In the genomic region with DNA sequence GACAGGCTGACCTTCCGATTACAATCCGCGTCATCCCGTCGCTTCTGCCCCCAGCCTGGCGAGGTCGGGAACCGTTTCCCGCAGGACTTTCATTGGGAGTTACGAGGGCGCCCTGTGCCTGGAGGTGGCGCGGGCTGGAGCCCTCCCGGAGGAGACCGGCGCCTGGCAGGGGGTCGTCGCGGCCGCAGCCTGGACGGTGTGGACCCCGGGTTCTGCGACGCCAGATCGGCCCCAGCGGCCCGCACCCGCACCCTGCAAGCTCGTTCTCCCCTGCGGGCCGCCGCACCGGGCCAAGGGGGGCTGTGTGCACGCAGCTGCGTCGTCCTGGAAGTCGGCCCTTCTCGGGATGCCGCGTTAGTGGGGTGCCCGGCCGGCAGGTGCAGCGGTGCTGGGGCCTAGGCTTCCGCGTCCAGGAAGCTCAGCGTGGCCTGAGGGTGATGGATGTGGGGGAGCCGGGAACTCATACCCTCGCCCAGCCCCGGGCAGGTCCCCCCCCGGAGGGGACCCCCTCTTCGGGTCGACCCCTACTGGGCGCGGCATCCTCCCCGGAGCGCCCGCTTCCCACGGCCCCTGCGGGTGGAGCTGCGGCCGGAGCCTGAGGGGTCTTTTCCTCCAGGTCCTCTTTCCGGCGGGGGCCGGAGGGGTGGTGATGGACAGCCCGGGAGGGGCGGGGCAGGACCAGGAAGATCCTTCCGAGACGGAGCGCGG, we compare ENCODE assay signal across 1 cellular context.
TF ChIP-seq lines count a peak whose summit lies in the region.

No MANE protein-coding gene starts in this region.

TF ChIP-seq in WTC11, 78 proteins besides CTCF, POLR2A, EP300 and RAD21 (continued from another document and continues in another):
- TF ChIP-seq CREM (CRISPR knock-in tag; IDR thresholded peaks at IDR 0.05): no peak
- TF ChIP-seq EMX1 (CRISPR knock-in tag; IDR thresholded peaks at IDR 0.05): no peak
- TF ChIP-seq TEAD4 (CRISPR knock-in tag; IDR thresholded peaks at IDR 0.05): no peak
- TF ChIP-seq, protein P1, sequence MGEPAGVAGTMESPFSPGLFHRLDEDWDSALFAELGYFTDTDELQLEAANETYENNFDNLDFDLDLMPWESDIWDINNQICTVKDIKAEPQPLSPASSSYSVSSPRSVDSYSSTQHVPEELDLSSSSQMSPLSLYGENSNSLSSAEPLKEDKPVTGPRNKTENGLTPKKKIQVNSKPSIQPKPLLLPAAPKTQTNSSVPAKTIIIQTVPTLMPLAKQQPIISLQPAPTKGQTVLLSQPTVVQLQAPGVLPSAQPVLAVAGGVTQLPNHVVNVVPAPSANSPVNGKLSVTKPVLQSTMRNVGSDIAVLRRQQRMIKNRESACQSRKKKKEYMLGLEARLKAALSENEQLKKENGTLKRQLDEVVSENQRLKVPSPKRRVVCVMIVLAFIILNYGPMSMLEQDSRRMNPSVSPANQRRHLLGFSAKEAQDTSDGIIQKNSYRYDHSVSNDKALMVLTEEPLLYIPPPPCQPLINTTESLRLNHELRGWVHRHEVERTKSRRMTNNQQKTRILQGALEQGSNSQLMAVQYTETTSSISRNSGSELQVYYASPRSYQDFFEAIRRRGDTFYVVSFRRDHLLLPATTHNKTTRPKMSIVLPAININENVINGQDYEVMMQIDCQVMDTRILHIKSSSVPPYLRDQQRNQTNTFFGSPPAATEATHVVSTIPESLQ (CRISPR knock-in tag; IDR thresholded peaks at IDR 0.05): no peak
- TF ChIP-seq NFATC4 (CRISPR knock-in tag; IDR thresholded peaks at IDR 0.05): no peak
- TF ChIP-seq ZNF416 (CRISPR knock-in tag; IDR thresholded peaks at IDR 0.05): no peak
- no peak for TF ChIP-seq ZNF121 (CRISPR knock-in tag; IDR thresholded peaks at IDR 0.05)
- TF ChIP-seq, protein P2, sequence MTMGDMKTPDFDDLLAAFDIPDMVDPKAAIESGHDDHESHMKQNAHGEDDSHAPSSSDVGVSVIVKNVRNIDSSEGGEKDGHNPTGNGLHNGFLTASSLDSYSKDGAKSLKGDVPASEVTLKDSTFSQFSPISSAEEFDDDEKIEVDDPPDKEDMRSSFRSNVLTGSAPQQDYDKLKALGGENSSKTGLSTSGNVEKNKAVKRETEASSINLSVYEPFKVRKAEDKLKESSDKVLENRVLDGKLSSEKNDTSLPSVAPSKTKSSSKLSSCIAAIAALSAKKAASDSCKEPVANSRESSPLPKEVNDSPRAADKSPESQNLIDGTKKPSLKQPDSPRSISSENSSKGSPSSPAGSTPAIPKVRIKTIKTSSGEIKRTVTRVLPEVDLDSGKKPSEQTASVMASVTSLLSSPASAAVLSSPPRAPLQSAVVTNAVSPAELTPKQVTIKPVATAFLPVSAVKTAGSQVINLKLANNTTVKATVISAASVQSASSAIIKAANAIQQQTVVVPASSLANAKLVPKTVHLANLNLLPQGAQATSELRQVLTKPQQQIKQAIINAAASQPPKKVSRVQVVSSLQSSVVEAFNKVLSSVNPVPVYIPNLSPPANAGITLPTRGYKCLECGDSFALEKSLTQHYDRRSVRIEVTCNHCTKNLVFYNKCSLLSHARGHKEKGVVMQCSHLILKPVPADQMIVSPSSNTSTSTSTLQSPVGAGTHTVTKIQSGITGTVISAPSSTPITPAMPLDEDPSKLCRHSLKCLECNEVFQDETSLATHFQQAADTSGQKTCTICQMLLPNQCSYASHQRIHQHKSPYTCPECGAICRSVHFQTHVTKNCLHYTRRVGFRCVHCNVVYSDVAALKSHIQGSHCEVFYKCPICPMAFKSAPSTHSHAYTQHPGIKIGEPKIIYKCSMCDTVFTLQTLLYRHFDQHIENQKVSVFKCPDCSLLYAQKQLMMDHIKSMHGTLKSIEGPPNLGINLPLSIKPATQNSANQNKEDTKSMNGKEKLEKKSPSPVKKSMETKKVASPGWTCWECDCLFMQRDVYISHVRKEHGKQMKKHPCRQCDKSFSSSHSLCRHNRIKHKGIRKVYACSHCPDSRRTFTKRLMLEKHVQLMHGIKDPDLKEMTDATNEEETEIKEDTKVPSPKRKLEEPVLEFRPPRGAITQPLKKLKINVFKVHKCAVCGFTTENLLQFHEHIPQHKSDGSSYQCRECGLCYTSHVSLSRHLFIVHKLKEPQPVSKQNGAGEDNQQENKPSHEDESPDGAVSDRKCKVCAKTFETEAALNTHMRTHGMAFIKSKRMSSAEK (CRISPR knock-in tag; IDR thresholded peaks at IDR 0.05; ENCODE audit: borderline replicate concordance): no peak
- TF ChIP-seq FOXJ3 (CRISPR knock-in tag; IDR thresholded peaks at IDR 0.05; ENCODE audit: borderline replicate concordance): no peak
- no peak for TF ChIP-seq CREB1 (CRISPR knock-in tag; IDR thresholded peaks at IDR 0.05)
- TF ChIP-seq KAT7 (CRISPR knock-in tag; IDR thresholded peaks at IDR 0.05; ENCODE audit: borderline replicate concordance): no peak
- TF ChIP-seq RORB (CRISPR knock-in tag; IDR thresholded peaks at IDR 0.05): no peak
- no peak for TF ChIP-seq RELA (CRISPR knock-in tag; IDR thresholded peaks at IDR 0.05; ENCODE audit: borderline replicate concordance)
- no peak for TF ChIP-seq ZBTB21 (CRISPR knock-in tag; IDR thresholded peaks at IDR 0.05; ENCODE audit: borderline replicate concordance)
- 0 out of 2 replicates have a peak, but pooled peaks have one; percentile 31 for TF ChIP-seq IRF1 (CRISPR knock-in tag; IDR thresholded peaks at IDR 0.05)
- peak; percentile 24 for TF ChIP-seq FOXP4 (CRISPR knock-in tag; IDR thresholded peaks at IDR 0.05)
- TF ChIP-seq ZNF423 (CRISPR knock-in tag; IDR thresholded peaks at IDR 0.05): peak; percentile 74
- TF ChIP-seq FOXP1 (CRISPR knock-in tag; IDR thresholded peaks at IDR 0.05; ENCODE audit: borderline replicate concordance): peak; percentile 77; the same call in 1 of the 2 replicates
- no peak for TF ChIP-seq E2F5 (CRISPR knock-in tag; IDR thresholded peaks at IDR 0.05)
- 0 out of 2 replicates have a peak, but pooled peaks have one; percentile 36 for TF ChIP-seq TCF7 (CRISPR knock-in tag; IDR thresholded peaks at IDR 0.05; ENCODE audit: low read depth)
- TF ChIP-seq NFYB (CRISPR knock-in tag; conservative IDR thresholded peaks at IDR 0.05; ENCODE audit: low read depth): no peak
- TF ChIP-seq HMGXB4 (CRISPR knock-in tag; IDR thresholded peaks at IDR 0.05): peak; percentile 51; the same call in 1 of the 2 replicates
- TF ChIP-seq, protein P3, sequence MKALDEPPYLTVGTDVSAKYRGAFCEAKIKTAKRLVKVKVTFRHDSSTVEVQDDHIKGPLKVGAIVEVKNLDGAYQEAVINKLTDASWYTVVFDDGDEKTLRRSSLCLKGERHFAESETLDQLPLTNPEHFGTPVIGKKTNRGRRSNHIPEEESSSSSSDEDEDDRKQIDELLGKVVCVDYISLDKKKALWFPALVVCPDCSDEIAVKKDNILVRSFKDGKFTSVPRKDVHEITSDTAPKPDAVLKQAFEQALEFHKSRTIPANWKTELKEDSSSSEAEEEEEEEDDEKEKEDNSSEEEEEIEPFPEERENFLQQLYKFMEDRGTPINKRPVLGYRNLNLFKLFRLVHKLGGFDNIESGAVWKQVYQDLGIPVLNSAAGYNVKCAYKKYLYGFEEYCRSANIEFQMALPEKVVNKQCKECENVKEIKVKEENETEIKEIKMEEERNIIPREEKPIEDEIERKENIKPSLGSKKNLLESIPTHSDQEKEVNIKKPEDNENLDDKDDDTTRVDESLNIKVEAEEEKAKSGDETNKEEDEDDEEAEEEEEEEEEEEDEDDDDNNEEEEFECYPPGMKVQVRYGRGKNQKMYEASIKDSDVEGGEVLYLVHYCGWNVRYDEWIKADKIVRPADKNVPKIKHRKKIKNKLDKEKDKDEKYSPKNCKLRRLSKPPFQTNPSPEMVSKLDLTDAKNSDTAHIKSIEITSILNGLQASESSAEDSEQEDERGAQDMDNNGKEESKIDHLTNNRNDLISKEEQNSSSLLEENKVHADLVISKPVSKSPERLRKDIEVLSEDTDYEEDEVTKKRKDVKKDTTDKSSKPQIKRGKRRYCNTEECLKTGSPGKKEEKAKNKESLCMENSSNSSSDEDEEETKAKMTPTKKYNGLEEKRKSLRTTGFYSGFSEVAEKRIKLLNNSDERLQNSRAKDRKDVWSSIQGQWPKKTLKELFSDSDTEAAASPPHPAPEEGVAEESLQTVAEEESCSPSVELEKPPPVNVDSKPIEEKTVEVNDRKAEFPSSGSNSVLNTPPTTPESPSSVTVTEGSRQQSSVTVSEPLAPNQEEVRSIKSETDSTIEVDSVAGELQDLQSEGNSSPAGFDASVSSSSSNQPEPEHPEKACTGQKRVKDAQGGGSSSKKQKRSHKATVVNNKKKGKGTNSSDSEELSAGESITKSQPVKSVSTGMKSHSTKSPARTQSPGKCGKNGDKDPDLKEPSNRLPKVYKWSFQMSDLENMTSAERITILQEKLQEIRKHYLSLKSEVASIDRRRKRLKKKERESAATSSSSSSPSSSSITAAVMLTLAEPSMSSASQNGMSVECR (CRISPR knock-in tag; IDR thresholded peaks at IDR 0.05; ENCODE audit: borderline replicate concordance): no peak
- TF ChIP-seq ESRRA (CRISPR knock-in tag; IDR thresholded peaks at IDR 0.05; ENCODE audit: borderline replicate concordance): no peak
- TF ChIP-seq ZNF232 (CRISPR knock-in tag; IDR thresholded peaks at IDR 0.05): peak; percentile 96
- TF ChIP-seq GTF2I (CRISPR knock-in tag; conservative IDR thresholded peaks at IDR 0.05): no peak
- TF ChIP-seq, protein P4, sequence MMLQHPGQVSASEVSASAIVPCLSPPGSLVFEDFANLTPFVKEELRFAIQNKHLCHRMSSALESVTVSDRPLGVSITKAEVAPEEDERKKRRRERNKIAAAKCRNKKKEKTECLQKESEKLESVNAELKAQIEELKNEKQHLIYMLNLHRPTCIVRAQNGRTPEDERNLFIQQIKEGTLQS (CRISPR knock-in tag; conservative IDR thresholded peaks at IDR 0.05): no peak
- peak; percentile 49; the same call in 1 of the 2 replicates for TF ChIP-seq SMAD3 (CRISPR knock-in tag; IDR thresholded peaks at IDR 0.05; ENCODE audit: borderline replicate concordance)
- TF ChIP-seq, protein P5, sequence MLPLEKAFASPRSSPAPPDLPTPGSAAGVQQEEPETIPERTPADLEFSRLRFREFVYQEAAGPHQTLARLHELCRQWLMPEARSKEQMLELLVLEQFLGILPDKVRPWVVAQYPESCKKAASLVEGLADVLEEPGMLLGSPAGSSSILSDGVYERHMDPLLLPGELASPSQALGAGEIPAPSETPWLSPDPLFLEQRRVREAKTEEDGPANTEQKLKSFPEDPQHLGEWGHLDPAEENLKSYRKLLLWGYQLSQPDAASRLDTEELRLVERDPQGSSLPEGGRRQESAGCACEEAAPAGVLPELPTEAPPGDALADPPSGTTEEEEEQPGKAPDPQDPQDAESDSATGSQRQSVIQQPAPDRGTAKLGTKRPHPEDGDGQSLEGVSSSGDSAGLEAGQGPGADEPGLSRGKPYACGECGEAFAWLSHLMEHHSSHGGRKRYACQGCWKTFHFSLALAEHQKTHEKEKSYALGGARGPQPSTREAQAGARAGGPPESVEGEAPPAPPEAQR (CRISPR knock-in tag; IDR thresholded peaks at IDR 0.05): no peak
- TF ChIP-seq NR3C1 (CRISPR knock-in tag; conservative IDR thresholded peaks at IDR 0.05; ENCODE audit: low read depth): no peak
- no peak for TF ChIP-seq CDX4 (CRISPR knock-in tag; IDR thresholded peaks at IDR 0.05; ENCODE audit: borderline replicate concordance)
- no peak for TF ChIP-seq ELF4 (CRISPR knock-in tag; IDR thresholded peaks at IDR 0.05; ENCODE audit: low read depth)
